Comparison of ENCODE assay signal across 9 cellular contexts in genomic region chr11:70650075-70650909, GRCh38.
DNase-seq lines count a peak whose midpoint lies in the region; ATAC-seq and TF ChIP-seq lines count a peak whose summit lies in the region.
"Had no signal": no experiment of that assay in that cellular context is flagged by ENCODE, and none has a peak within 500 bp of the region (broad histone marks: within the 10 kb centered on the region; RNA-seq: fewer than 3 reads in every experiment).

No MANE protein-coding gene starts in this region.

- peak; percentile 40 for DNase-seq in SIG-M5 treated with dmso at 0.1 percent for 504 hours (lab: John Stamatoyannopoulos, UW; ENCODE audit: unreplicated experiment)
- no peak for DNase-seq in SIG-M5 (lab: John Stamatoyannopoulos, UW)
- peak; percentile 90 for DNase-seq in PC-3
- DNase-seq in T47D (ENCODE audit: low read depth in 1 of 2, low spot score in 1 of 2): peak; percentile 93 to 97
- peak; percentile 61 for DNase-seq in lower lobe of right lung
- peak; percentile 71 for DNase-seq in superior temporal gyrus (ENCODE audit: extremely low spot score)

- H4K20me1 ChIP-seq in PC-3 (ENCODE audit: low read length): peaks cover 8% of the 10 kb centered on the region; the same call in 1 of the 2 replicates

- no peaks in the 10 kb centered on the region for H3F3A ChIP-seq in PC-3 (ENCODE audit: low read length, unreplicated experiment)

- in situ Hi-C loops in T47D (cut with HindIII; ENCODE audit: low pct_unique_long_range_greater_than_20kb, low sequenced_read_pairs): no loop called here

- intact Hi-C loops in PC-3 (cut with micrococcal nuclease): no loop called here
- intact Hi-C loops in lower lobe of right lung (cut with DNase I): no loop called here

- no peaks in the 10 kb centered on the region; the same call in 1 of the 2 replicates for H3K79me2 ChIP-seq in PC-3 (ENCODE audit: low read length)

- no peaks in the 10 kb centered on the region for H3K9me3 ChIP-seq in PC-3 (ENCODE audit: low read length)
- H3K9me3 ChIP-seq in lower lobe of right lung: no peaks in the 10 kb centered on the region
- H3K9me3 ChIP-seq: BLaER1 treated with 17β-estradiol and CSF1 and Interleukin-3, amounts not matched to agents 10 nM and 100 nM had no signal

- no peak overlapping the region for H3K9ac ChIP-seq in PC-3 (ENCODE audit: low read length)
- H3K9ac ChIP-seq: BLaER1 treated with 17β-estradiol and CSF1 and Interleukin-3, amounts not matched to agents 10 nM and 100 nM had no signal

- TF ChIP-seq CTCF in PC-3 (conservative IDR thresholded peaks at IDR 0.05; ENCODE audit: low read depth, low read length) (0 out of 2 replicates have a peak, but pooled peaks have one; percentile 23), lower lobe of right lung (IDR thresholded peaks at IDR 0.05) (no peak)

- no peak overlapping the region for H3K4me2 ChIP-seq in PC-3 (ENCODE audit: low read length)
- H3K4me2 ChIP-seq: BLaER1 treated with 17β-estradiol and CSF1 and Interleukin-3, amounts not matched to agents 10 nM and 100 nM had no signal

- BruUV-seq in PC-3 (replicated peaks; lab: Mats Ljungman, UMichigan): no TSS peak

- no peaks in the 10 kb centered on the region for H3K27me3 ChIP-seq in PC-3 (ENCODE audit: low read length)
- H3K27me3 ChIP-seq in lower lobe of right lung (ENCODE audit: low read depth): no peaks in the 10 kb centered on the region

- H3K9me2 ChIP-seq in PC-3 (replicated peaks; ENCODE audit: low read length): no peaks in the 10 kb centered on the region

- H2AFZ ChIP-seq in PC-3 (ENCODE audit: low read length): no peak overlapping the region

- H3K4me3 ChIP-seq in PC-3 (ENCODE audit: low read length) (no peak overlapping the region), lower lobe of right lung (no peak overlapping the region)
- H3K4me3 ChIP-seq: BLaER1 treated with 17β-estradiol and CSF1 and Interleukin-3, amounts not matched to agents 10 nM and 100 nM had no signal

- no peaks in the 10 kb centered on the region for H3K36me3 ChIP-seq in PC-3 (ENCODE audit: low read depth, low read length)
- H3K36me3 ChIP-seq in lower lobe of right lung: no peaks in the 10 kb centered on the region
- H3K36me3 ChIP-seq: BLaER1 treated with 17β-estradiol and CSF1 and Interleukin-3, amounts not matched to agents 10 nM and 100 nM had no signal

- POLR2A ChIA-PET in PC-3 (lab: Charles Lee; ENCODE audit: unreplicated experiment): no interaction called here

- H3K4me1 ChIP-seq in PC-3 (ENCODE audit: insufficient read depth, low read length) (no peaks in the 10 kb centered on the region), lower lobe of right lung (no peaks in the 10 kb centered on the region)
- H3K4me1 ChIP-seq: BLaER1 treated with 17β-estradiol and CSF1 and Interleukin-3, amounts not matched to agents 10 nM and 100 nM had no signal

- CTCF ChIA-PET in PC-3 (lab: Charles Lee): no interaction called here

- ATAC-seq in PC-3 (peak; percentile 92), lower lobe of right lung (peak; percentile 88 to 90), GM19467 (IDR thresholded peaks at IDR 0.05; ENCODE audit: unreplicated experiment) (no peak), GM18907 (IDR thresholded peaks at IDR 0.05; ENCODE audit: unreplicated experiment) (no peak)

- no peak overlapping the region for H3K27ac ChIP-seq in PC-3 (ENCODE audit: low read length)
- H3K27ac ChIP-seq in lower lobe of right lung: no peak overlapping the region
- H3K27ac ChIP-seq: BLaER1 treated with 17β-estradiol and CSF1 and Interleukin-3, amounts not matched to agents 10 nM and 100 nM had no signal

Comparison
In these comparisons a context has a peak if more than half of its experiments do, and no peak if none do; other contexts are left out.
1. ATAC-seq: peak in PC-3 (single experiment) and lower lobe of right lung (2 of 2); none in GM19467 (single experiment) and GM18907 (single experiment).